Comparison of ENCODE assay signal across 16 cellular contexts in the genomic region with DNA sequence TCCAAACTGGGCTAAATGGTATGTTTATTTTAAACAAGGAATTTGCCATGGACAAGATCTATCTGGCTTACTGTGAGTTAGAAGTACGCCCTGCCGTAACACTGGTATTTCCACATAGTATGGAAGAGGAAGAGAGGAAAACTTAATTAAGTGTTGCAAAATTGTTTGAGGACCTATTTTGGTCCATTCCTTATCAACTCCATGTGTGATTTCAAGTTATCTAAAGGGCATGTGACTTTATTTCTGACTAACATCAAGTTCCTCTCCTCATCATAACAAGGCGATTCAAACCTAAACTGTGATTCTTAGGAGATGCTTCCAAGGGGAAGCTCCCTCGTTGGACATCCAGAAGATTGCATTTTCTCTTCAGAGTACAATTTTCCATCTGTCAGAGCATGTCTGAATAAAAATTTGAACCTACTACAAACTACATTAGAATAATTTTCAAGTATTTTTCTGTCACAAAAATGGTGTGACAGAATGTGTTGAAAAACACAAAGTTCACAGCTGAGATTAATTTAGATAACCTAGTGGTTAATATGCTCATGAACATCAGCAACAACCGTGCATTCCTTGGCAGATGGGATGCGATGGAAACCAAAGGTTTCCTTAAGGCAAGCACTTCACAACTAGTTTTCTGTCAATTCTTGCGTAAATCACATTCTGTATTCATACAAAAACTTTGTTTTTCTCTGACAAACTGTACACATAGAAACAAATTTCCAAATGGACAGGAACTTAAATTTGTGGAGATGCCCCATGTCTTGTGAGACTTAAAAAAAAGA. TPM values are rescaled to one million over a fixed set of nuclear protein-coding genes. Genes with fewer than 3 reads are reported as not detected.
DNase-seq lines count a peak whose midpoint lies in the region; ATAC-seq and TF ChIP-seq lines count a peak whose summit lies in the region.
"Had no signal": no experiment of that assay in that cellular context is flagged by ENCODE, and none has a peak within 500 bp of the region (broad histone marks: within the 10 kb centered on the region; RNA-seq: fewer than 3 reads in every experiment).

No MANE protein-coding gene starts in this region.

- peaks cover 30% of the 10 kb centered on the region for H3K79me2 ChIP-seq in SK-N-SH (ENCODE audit: insufficient read depth)

- intact Hi-C loops in stomach (cut with DNase I; ENCODE audit: low total_unique reads) (no loop called here), body of pancreas (cut with DNase I) (no loop called here)

- no peak overlapping the region for H2AFZ ChIP-seq in SK-N-SH (ENCODE audit: low read depth)

- H3K36me3 ChIP-seq in SK-N-SH (replicated peaks in 1 of 2; ENCODE audit: control insufficient read depth in 1 of 2, insufficient read depth in 2 of 2, low read length in 1 of 2): peaks cover 44 to 55% of the 10 kb centered on the region in 2 experiments
- H3K36me3 ChIP-seq in stomach: peaks cover 26 to 53% (median 50%) of the 10 kb centered on the region in 4 donors
- H3K36me3 ChIP-seq in body of pancreas (replicated peaks in 1 of 2; ENCODE audit: insufficient read depth in 1 of 2, low read depth in 2 of 2): peaks cover 0 to 13% of the 10 kb centered on the region in 2 donors
- H3K36me3 ChIP-seq: ovary had no signal

- H3K4me3 ChIP-seq in SK-N-SH (ENCODE audit: low read depth in 2 of 2, low read length in 1 of 2) (no peak overlapping the region), fibroblast of the aortic adventitia (ENCODE audit: low read depth, low read length) (no peak overlapping the region), stomach (no peak overlapping the region), body of pancreas (no peak overlapping the region)
- H3K4me3 ChIP-seq: ovary, spleen, testis had no signal

- H4K20me1 ChIP-seq in SK-N-SH (ENCODE audit: insufficient read depth): no peaks in the 10 kb centered on the region

- CTCF ChIA-PET in SK-N-SH (lab: Yijun Ruan, JAX): interaction anchor here (1.2 to 4.8 kb wide), 5 partner anchors 8 to 114 kb away, joined by 3 to 19 read pairs (median 5); no protein-coding TSS in a partner anchor

- POLR2A ChIA-PET in SK-N-SH (lab: Yijun Ruan, JAX): no interaction called here

- H3K4me1 ChIP-seq in SK-N-SH (ENCODE audit: control insufficient read depth in 1 of 2, insufficient read depth in 2 of 2, low read depth in 1 of 2, low read length in 1 of 2) (peaks cover 6 to 20% of the 10 kb centered on the region in 2 experiments; a peak in 3 of 4 replicates), stomach (peaks cover 27 to 43% (median 36%) of the 10 kb centered on the region in 4 donors), body of pancreas (peaks cover 38% of the 10 kb centered on the region)

- TF ChIP-seq POLR2A in stomach (IDR thresholded peaks at IDR 0.05): no peak
- no peak for TF ChIP-seq POLR2A in body of pancreas (IDR thresholded peaks at IDR 0.05)

- H3K9ac ChIP-seq in SK-N-SH: no peak overlapping the region

- H3K27ac ChIP-seq in SK-N-SH (ENCODE audit: low read depth in 2 of 2, low read length in 1 of 2) (no peak overlapping the region), stomach (peak overlapping the region in 3 of 5 donors; percentile 1 to 33 (median 22)), body of pancreas (no peak overlapping the region)
- H3K27ac ChIP-seq: ovary, spleen, testis had no signal

- TF ChIP-seq RAD21 in SK-N-SH (IDR thresholded peaks at IDR 0.05; ENCODE audit: low read length): no peak

- TF ChIP-seq EP300 in SK-N-SH (IDR thresholded peaks at IDR 0.05; ENCODE audit: borderline replicate concordance in 1 of 2, low read depth in 1 of 2, low read length in 1 of 2) (no peak), stomach (IDR thresholded peaks at IDR 0.05) (no peak)

- no peak for ATAC-seq in SK-N-SH treated with all-trans-retinoic acid at 6 μM for 48 hours
- ATAC-seq in body of pancreas: no peak
- no peak for ATAC-seq in GM21367 (IDR thresholded peaks at IDR 0.05; ENCODE audit: unreplicated experiment)

- H3K9me3 ChIP-seq in SK-N-SH (no peaks in the 10 kb centered on the region), stomach (no peaks in the 10 kb centered on the region), body of pancreas (no peaks in the 10 kb centered on the region)
- H3K9me3 ChIP-seq: ovary, spleen, testis had no signal

- no peak for TF ChIP-seq CTCF in SK-N-SH (IDR thresholded peaks at IDR 0.05)
- TF ChIP-seq CTCF in fibroblast of the aortic adventitia (IDR thresholded peaks at IDR 0.05; ENCODE audit: insufficient read depth, low read length): no peak
- TF ChIP-seq CTCF in stomach (IDR thresholded peaks at IDR 0.05): no peak
- no peak for TF ChIP-seq CTCF in body of pancreas (IDR thresholded peaks at IDR 0.05)

- H3F3A ChIP-seq in SK-N-SH (replicated peaks; ENCODE audit: insufficient read depth): peaks cover 29% of the 10 kb centered on the region

- WGBS in SK-N-SH (ENCODE audit: low lambda C conversion rate): 93% methylated on average over 7 of the region's 7 CpGs
- WGBS in stomach, 5 donors: 56 to 70% (median 66%) methylated on average over 7 of the region's 7 CpGs
- WGBS in body of pancreas, 2 donors: 77 to 79% methylated on average over 7 of the region's 7 CpGs

- 0 out of 2 replicates have a peak overlapping the region, but pooled peaks have one; percentile 8 for H3K4me2 ChIP-seq in SK-N-SH

- H3K9me2 ChIP-seq in SK-N-SH: no peaks in the 10 kb centered on the region

- DNase-seq in SK-N-SH (no peak), fibroblast of the aortic adventitia (ENCODE audit: low read depth) (peak; percentile 89), stomach (no peak), body of pancreas (no peak), DMS 273 (lab: John Stamatoyannopoulos, UW; ENCODE audit: unreplicated experiment) (no peak)
- DNase-seq: 8988T, DMS53, hippocampal formation, NCI-H1930, NCI-H82, ovary, spleen, testis had no signal

- H3K27me3 ChIP-seq in SK-N-SH (ENCODE audit: insufficient read depth): no peaks in the 10 kb centered on the region
- no peaks in the 10 kb centered on the region for H3K27me3 ChIP-seq in stomach
- no peaks in the 10 kb centered on the region for H3K27me3 ChIP-seq in body of pancreas
- H3K27me3 ChIP-seq: ovary, spleen, testis had no signal

TF ChIP-seq in SK-N-SH treated with all-trans-retinoic acid at 6 μM for 48 hours, 23 proteins besides CTCF, POLR2A, EP300 and RAD21 (continues in another document):
- TF ChIP-seq ZNF565 (CRISPR knock-in tag; conservative IDR thresholded peaks at IDR 0.05; ENCODE audit: low read depth) (no peak), ZFP30 (CRISPR knock-in tag; IDR thresholded peaks at IDR 0.05) (no peak), ZFP3 (CRISPR knock-in tag; IDR thresholded peaks at IDR 0.05) (no peak), ESRRG (CRISPR knock-in tag; IDR thresholded peaks at IDR 0.05) (no peak), ISL1 (CRISPR knock-in tag; IDR thresholded peaks at IDR 0.05) (no peak)

TF ChIP-seq in PFSK-1, 5 proteins besides CTCF, POLR2A, EP300 and RAD21:
- TF ChIP-seq FOXP2 (optimal IDR thresholded peaks at IDR 0.05; ENCODE audit: borderline replicate concordance, extremely low read depth, extremely low read length, insufficient read depth): no peak
- peak; percentile 18; the same call in 1 of the 2 replicates for TF ChIP-seq POLR2AphosphoS5 (IDR thresholded peaks at IDR 0.05; ENCODE audit: low read depth, low read length)
- no peak for TF ChIP-seq TAF1 (IDR thresholded peaks at IDR 0.05; ENCODE audit: borderline replicate concordance, insufficient read depth, low read length)
- no peak for TF ChIP-seq SIN3A (IDR thresholded peaks at IDR 0.05; ENCODE audit: borderline replicate concordance, insufficient read depth, low read length)
TF ChIP-seq in PFSK-1: peak in this region for 1.

RNA-seq across cellular contexts. Expression of gene SFT2D3, which starts 4.2 kb away (rescaled TPM):
- 3.2 and 3.9 TPM in 2 replicates for polyA plus RNA-seq in SK-N-SH (2012; rRNA removed)
- 3.9 and 4.8 TPM in 2 replicates for polyA plus RNA-seq in SK-N-SH (2012; cell fraction: cytosol; rRNA removed)
- 1.5 and 2.2 TPM in 2 replicates for polyA plus RNA-seq in SK-N-SH (2012; cell fraction: nucleus; rRNA removed)
- polyA plus RNA-seq in PFSK-1 (2012; ENCODE audit: insufficient read length, low read depth): not detected
- 3.5 and 7.0 TPM in 2 replicates for total RNA-seq in fibroblast of the aortic adventitia (ENCODE audit: low replicate concordance)
- total RNA-seq in stomach: 10 to 100 TPM in 1 of 5 donors, 1 to 10 TPM in 4; 2.3 to 35.6 (median 7.2) TPM
- 1 to 10 TPM; 2.1 to 6.5 (median 3.1) TPM for polyA plus RNA-seq in stomach
- 10 to 100 TPM; 11.2 to 11.9 TPM for total RNA-seq in body of pancreas

RNA-seq across cellular contexts. Expression of gene LIMS2, which starts 30.1 kb away (rescaled TPM):
- polyA plus RNA-seq in SK-N-SH (2012; rRNA removed): 2.2 and 2.7 TPM in 2 replicates
- 1.3 and 1.8 TPM in 2 replicates for polyA plus RNA-seq in SK-N-SH (2012; cell fraction: cytosol; rRNA removed)
- polyA plus RNA-seq in SK-N-SH (2012; cell fraction: nucleus; rRNA removed): 13.9 and 22.5 TPM in 2 replicates
- polyA plus RNA-seq in PFSK-1 (2012; ENCODE audit: insufficient read length, low read depth): not detected
- total RNA-seq in fibroblast of the aortic adventitia (ENCODE audit: low replicate concordance): 7.8 and 11.3 TPM in 2 replicates
- 10 to 100 TPM; 30.3 to 90.4 (median 52.5) TPM for total RNA-seq in stomach
- polyA plus RNA-seq in stomach: 10 to 100 TPM; 33.0 to 94.1 (median 66.6) TPM
- 10 to 100 TPM in 1 of 2 donors, 1 to 10 TPM in 1; 9.6 to 21.4 TPM for total RNA-seq in body of pancreas

RNA-seq across cellular contexts. Expression of gene GPR17, which starts 59.5 kb away (rescaled TPM):
- polyA plus RNA-seq in SK-N-SH (2012; rRNA removed): 0.03 TPM in 1 of 2 replicates, not detected in the other
- not detected in 2 replicates for polyA plus RNA-seq in SK-N-SH (2012; cell fraction: cytosol; rRNA removed)
- not detected in 2 replicates for polyA plus RNA-seq in SK-N-SH (2012; cell fraction: nucleus; rRNA removed)
- not detected for polyA plus RNA-seq in PFSK-1 (2012; ENCODE audit: insufficient read length, low read depth)
- total RNA-seq in fibroblast of the aortic adventitia (ENCODE audit: low replicate concordance): not detected in 2 replicates
- not detected for total RNA-seq in stomach
- polyA plus RNA-seq in stomach: under 1 TPM; 0.19 to 0.61 (median 0.25) TPM
- under 1 TPM in 1 of 2 donors, not detected in 1; 0.26 TPM for total RNA-seq in body of pancreas
- total RNA-seq: ovary had no signal

Comparison
In these comparisons a context has a peak if more than half of its experiments do, and no peak if none do; other contexts are left out.
1. H3K27ac ChIP-seq: peak in stomach (3 of 5); none in SK-N-SH (0 of 2) and body of pancreas (0 of 4).